In the genomic region with DNA sequence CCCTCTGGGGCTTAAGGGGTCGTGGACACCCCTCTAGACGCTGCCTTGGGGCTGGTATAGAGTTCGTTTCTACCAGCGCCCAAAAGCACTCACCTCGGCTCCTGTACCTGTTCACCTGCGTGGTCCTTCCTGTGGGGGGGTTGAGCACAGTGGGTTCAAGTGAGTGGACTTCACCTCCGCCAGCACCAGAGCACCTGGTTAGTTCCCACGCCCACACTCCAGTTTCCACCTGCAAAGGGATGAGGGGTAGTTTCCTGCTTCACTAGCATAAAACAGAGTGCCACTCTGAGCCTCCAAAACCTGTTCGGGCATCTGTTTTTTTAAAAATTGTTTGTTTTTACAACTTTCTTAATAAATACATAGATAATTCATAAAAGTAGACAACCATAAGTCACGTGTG, we compare ENCODE assay signal across 20 cellular contexts.
DNase-seq lines count a peak whose midpoint lies in the region; ATAC-seq, FAIRE-seq and TF ChIP-seq lines count a peak whose summit lies in the region.
"Had no signal": no experiment of that assay in that cellular context is flagged by ENCODE, and none has a peak within 500 bp of the region (broad histone marks: within the 10 kb centered on the region; RNA-seq: fewer than 3 reads in every experiment).

No MANE protein-coding gene starts in this region.

- H3K27ac ChIP-seq in pancreas, result no peak overlapping the region
- H3K27ac ChIP-seq: 22Rv1; A549; BLaER1 treated with 17β-estradiol and CSF1 and Interleukin-3, amounts not matched to agents 10 nM and 100 nM; C4-2B had no signal

- H3K36me3 ChIP-seq in pancreas, result no peaks in the 10 kb centered on the region
- H3K36me3 ChIP-seq: BLaER1 treated with 17β-estradiol and CSF1 and Interleukin-3, amounts not matched to agents 10 nM and 100 nM had no signal

- no peak overlapping the region for H3K4me3 ChIP-seq in pancreas
- H3K4me3 ChIP-seq: A549; BLaER1 treated with 17β-estradiol and CSF1 and Interleukin-3, amounts not matched to agents 10 nM and 100 nM had no signal

- FAIRE-seq in pancreas (lab: Jason Lieb, UNC), result no peak
- FAIRE-seq: A549, D721Med, G401.6, GM12891, GM19239 had no signal

- intact Hi-C loops in pancreas (cut with DNase I), result no loop called here

- peak in 3 of 4 donors; percentile 58 to 67 (median 58) for ATAC-seq in pancreas
- ATAC-seq in HG02571 (IDR thresholded peaks at IDR 0.05; ENCODE audit: unreplicated experiment), result no peak
- ATAC-seq: A549; CD8-positive, alpha-beta T cell had no signal

- no peak for TF ChIP-seq CTCF in pancreas (IDR thresholded peaks at IDR 0.05)

- no peaks in the 10 kb centered on the region for H3K4me1 ChIP-seq in pancreas
- H3K4me1 ChIP-seq: A549; BLaER1 treated with 17β-estradiol and CSF1 and Interleukin-3, amounts not matched to agents 10 nM and 100 nM; Caco-2 had no signal

- 59 to 65% methylated on average over 10 of the region's 10 CpGs for WGBS in pancreas, 2 donors

- no peaks in the 10 kb centered on the region for H3K9me3 ChIP-seq in pancreas
- H3K9me3 ChIP-seq: A549, Caco-2 had no signal

- no peaks in the 10 kb centered on the region for H3K27me3 ChIP-seq in pancreas
- H3K27me3 ChIP-seq: BLaER1 treated with 17β-estradiol and CSF1 and Interleukin-3, amounts not matched to agents 10 nM and 100 nM had no signal

- DNase-seq in DMS53 (lab: John Stamatoyannopoulos, UW) (peak; percentile 68), DMS53 treated with DMSO at 0.1 percent for 48 hours (lab: John Stamatoyannopoulos, UW; ENCODE audit: unreplicated experiment) (no peak), pancreas (peak in 4 of 6 donors; percentile 36 to 58 (median 40))
- no peak for DNase-seq in stimulated activated CD4-positive, alpha-beta T cell treated with anti-CD3 and anti-CD28 coated beads, Interleukin-2, amount 100 ng/mL, for 48 hours
- DNase-seq: AML-193; Caco-2; Calu3; CD4-positive, alpha-beta T cell; CD8-positive, alpha-beta T cell; DMS79 treated with DMSO at 0.1 percent for 48 hours; GF-D8 had no signal

Comparison
In these comparisons a context has a peak if more than half of its experiments do, and no peak if none do; other contexts are left out.
1. DNase-seq: peak in DMS53 (single experiment) and pancreas (4 of 6); none in DMS53 treated with DMSO at 0.1 percent for 48 hours (single experiment) and stimulated activated CD4-positive, alpha-beta T cell treated with anti-CD3 and anti-CD28 coated beads, Interleukin-2, amount 100 ng/mL, for 48 hours (0 of 2).